In the genomic region with DNA sequence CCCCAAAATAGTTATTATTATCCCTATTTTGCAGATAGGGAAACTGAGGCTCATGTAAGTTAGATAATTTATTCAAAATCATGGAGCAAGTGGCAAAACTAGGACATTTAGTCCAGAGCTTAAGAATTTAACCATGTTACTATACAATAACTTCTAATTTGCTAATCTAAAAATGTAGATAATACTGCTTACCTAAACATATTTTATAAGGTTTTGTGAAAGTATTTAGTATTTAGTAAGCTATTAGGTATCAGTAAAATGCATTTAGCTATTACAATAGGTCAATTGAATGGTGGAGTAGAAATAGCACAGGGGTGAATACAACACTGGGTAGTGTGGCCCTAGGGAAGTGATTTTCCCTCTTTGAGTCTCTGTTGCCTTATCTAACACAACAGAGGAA, we compare ENCODE assay signal across 27 cellular contexts.
"Had no signal": no experiment of that assay in that cellular context is flagged by ENCODE, and none has a peak within 500 bp of the region (broad histone marks: within the 10 kb centered on the region; RNA-seq: fewer than 3 reads in every experiment).

No MANE protein-coding gene starts in this region.

- FAIRE-seq: urothelium cell line had no signal

- H3K4me1 ChIP-seq: stomach, suprapubic skin, testis, thyroid gland, tibial artery, tibial nerve, transverse colon, upper lobe of left lung, upper lobe of right lung, uterus, vagina had no signal

- H3K36me3 ChIP-seq: stomach, suprapubic skin, thoracic aorta, thyroid gland, tibial artery, tibial nerve, transverse colon, upper lobe of left lung, upper lobe of right lung, uterus, vagina had no signal

- ATAC-seq: stimulated activated effector memory CD8-positive, alpha-beta T cell treated with anti-CD3 and anti-CD28 coated beads, Interleukin-12 subunit alpha, Interleukin-12 subunit beta, amount 100 ng/mL, for 72 hours; stimulated activated memory B cell treated with anti-CD40 and anti-IgM and Interleukin-4, amounts not matched to agents 10 μg/mL and 1 μg/mL and 100 μg/mL, for 72 hours; stimulated activated naive B cell treated with anti-CD40 and anti-IgM and Interleukin-4, amounts not matched to agents 10 μg/mL and 1 μg/mL and 100 μg/mL, for 72 hours; stimulated activated naive CD8-positive, alpha-beta T cell treated with anti-CD3 and anti-CD28 coated beads, Interleukin-15, amount 100 ng/mL, for 72 hours; stimulated activated naive CD8-positive, alpha-beta T cell treated with anti-CD3 and anti-CD28 coated beads, Interleukin-15, Interleukin-2, amounts not matched to agents 100 U/mL and 50 U/mL, for 24 hours; upper lobe of right lung had no signal

- H3K4me3 ChIP-seq: stomach, suprapubic skin, testis, thoracic aorta, thyroid gland, tibial artery, tibial nerve, transverse colon, upper lobe of left lung, upper lobe of right lung, uterus, vagina had no signal

- H3K27ac ChIP-seq: stomach, suprapubic skin, testis, thoracic aorta, thyroid gland, tibial artery, tibial nerve, transverse colon, upper lobe of left lung, upper lobe of right lung, uterus, vagina had no signal

- H3K9me3 ChIP-seq: stomach, suprapubic skin, testis, thoracic aorta, thyroid gland, tibial artery, tibial nerve, transverse colon, upper lobe of left lung, upper lobe of right lung, uterus, vagina had no signal

- H3K27me3 ChIP-seq: stomach, suprapubic skin, testis, thyroid gland, tibial artery, tibial nerve, transverse colon, upper lobe of left lung, upper lobe of right lung, uterus, vagina had no signal

- DNase-seq: stimulated activated CD4-positive, alpha-beta T cell treated with anti-CD3 and anti-CD28 coated beads, Interleukin-2, amount 100 ng/mL, for 48 hours; stimulated activated CD4-positive, alpha-beta T cell treated with anti-CD3 and anti-CD28 coated beads, Interleukin-4, amount 100 ng/mL, for 1 hour; stimulated activated CD4-positive, alpha-beta T cell treated with anti-CD3 and anti-CD28 coated beads, Interleukin-4, amount 100 ng/mL, for 24 hours; stimulated activated CD4-positive, alpha-beta T cell treated with anti-CD3 and anti-CD28 coated beads, Interleukin-4, amount 100 ng/mL, for 4 hours; stimulated activated CD8-positive, alpha-beta memory T cell treated with anti-CD3 and anti-CD28 coated beads, Interleukin-4, amount 100 ng/mL, for 48 hours; stimulated activated naive B cell treated with anti-CD40 and anti-IgM and Interleukin-4, amounts not matched to agents 10 μg/mL and 1 μg/mL and 100 μg/mL, for 72 hours; stimulated activated naive CD4-positive, alpha-beta T cell; stimulated activated naive CD4-positive, alpha-beta T cell treated with Interleukin-2 at 50 U/mL for 16 hours; stimulated activated naive CD8-positive, alpha-beta T cell treated with anti-CD3 and anti-CD28 coated beads, Interleukin-15, amount 100 ng/mL, for 72 hours; stimulated activated naive CD8-positive, alpha-beta T cell treated with anti-CD3 and anti-CD28 coated beads, Interleukin-15, Interleukin-2, amounts not matched to agents 100 U/mL and 50 U/mL, for 24 hours; stomach; substantia nigra; testis; thyroid gland; tibial artery; transverse colon; trophoblast cell; upper lobe of left lung; upper lobe of right lung; uterus had no signal
